ENCODE assay signal across 19 cellular contexts in the genomic region with DNA sequence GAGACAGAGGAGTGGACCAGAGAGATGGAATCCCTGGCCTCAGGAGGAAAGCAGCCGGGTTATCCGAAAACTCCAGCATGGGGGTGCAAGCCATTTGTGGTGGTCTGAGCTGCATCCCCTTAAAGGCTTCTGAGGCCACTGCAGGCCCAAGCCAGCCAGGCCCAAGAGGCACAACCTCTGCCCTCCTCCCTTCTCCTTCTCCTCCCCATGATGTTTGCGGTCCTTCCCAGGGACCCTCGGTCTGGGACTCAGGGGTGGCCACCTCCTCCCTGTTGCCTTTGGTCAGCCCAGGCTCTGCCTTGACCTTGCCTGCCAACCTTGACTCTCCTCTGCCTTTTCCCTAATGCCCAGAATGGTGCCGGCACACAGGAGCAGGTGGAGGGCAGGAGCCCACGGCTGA. TPM values are rescaled to one million over a fixed set of nuclear protein-coding genes. Genes with fewer than 3 reads are reported as not detected.
A peak's percentile ranks its signal among the peaks of the same experiment; 100 is the strongest.
DNase-seq lines count a peak whose midpoint lies in the region; TF ChIP-seq lines count a peak whose summit lies in the region.
"Had no signal": no experiment of that assay in that cellular context is flagged by ENCODE, and none has a peak within 500 bp of the region (broad histone marks: within the 10 kb centered on the region; RNA-seq: fewer than 3 reads in every experiment).

No MANE protein-coding gene starts in this region.

- POLR2A ChIA-PET in MCF 10A (lab: Yijun Ruan, JAX) = no interaction called here

- H3K4me1 ChIP-seq in breast epithelium = no peaks in the 10 kb centered on the region
- H3K4me1 ChIP-seq in esophagus muscularis mucosa = peaks cover 9 to 88% (median 77%) of the 10 kb centered on the region in 4 donors
- peaks cover 0 to 83% (median 73%) of the 10 kb centered on the region in 4 donors for H3K4me1 ChIP-seq in sigmoid colon
- peaks cover 41% of the 10 kb centered on the region for H3K4me1 ChIP-seq in vagina

- BruUV-seq in MCF 10A (replicated peaks; lab: Mats Ljungman, UMichigan) = no TSS peak

- no peak for DNase-seq in MCF 10A (ENCODE audit: unreplicated experiment)
- no peak for DNase-seq in breast epithelium (ENCODE audit: low spot score in 2 of 2)
- no peak for DNase-seq in esophagus muscularis mucosa (ENCODE audit: extremely low spot score)
- no peak for DNase-seq in sigmoid colon
- DNase-seq in vagina (ENCODE audit: extremely low spot score in 2 of 2) = no peak
- no peak for DNase-seq in NCI-H2081 treated with DMSO at 0.1 percent for 48 hours (lab: John Stamatoyannopoulos, UW)
- DNase-seq in NCI-H774 (lab: John Stamatoyannopoulos, UW) = no peak
- no peak for DNase-seq in activated T-cell treated with anti-CD3 and anti-CD28 coated beads, Interleukin-2, amount 50 U/mL, for 48 hours
- DNase-seq: 8988T; BE2C; CD4-positive, alpha-beta T cell; DMS53; NCI-H1417; NCI-H1930; NCI-H2171; NCI-H446; NCI-H69; NK-92 treated with Interleukin-12 subunit alpha and Interleukin-12 subunit beta, amount 100 ng/mL, for 24 hours had no signal

- WGBS in esophagus muscularis mucosa = 80% methylated on average over 1 of the region's 6 CpGs
- 94 to 96% methylated on average over 6 of the region's 6 CpGs for WGBS in sigmoid colon, 2 donors

- no peaks in the 10 kb centered on the region for H3K9me3 ChIP-seq in breast epithelium
- no peaks in the 10 kb centered on the region for H3K9me3 ChIP-seq in esophagus muscularis mucosa
- no peaks in the 10 kb centered on the region for H3K9me3 ChIP-seq in sigmoid colon
- H3K9me3 ChIP-seq in vagina = no peaks in the 10 kb centered on the region
- H3K9me3 ChIP-seq: BE2C had no signal

- TF ChIP-seq POLR2A in breast epithelium (IDR thresholded peaks at IDR 0.05) (no peak), esophagus muscularis mucosa (IDR thresholded peaks at IDR 0.05; ENCODE audit: low read depth) (no peak), sigmoid colon (IDR thresholded peaks at IDR 0.05) (no peak), vagina (IDR thresholded peaks at IDR 0.05) (no peak)

- H3K9me3 Mint-ChIP-seq in MCF 10A (ENCODE audit: unreplicated experiment) = no peaks in the 10 kb centered on the region
- H3K9me3 Mint-ChIP-seq: CD4-positive, alpha-beta T cell had no signal

- no peak for TF ChIP-seq CTCF in MCF 10A (IDR thresholded peaks at IDR 0.05; ENCODE audit: unreplicated experiment)
- no peak for TF ChIP-seq CTCF in breast epithelium (IDR thresholded peaks at IDR 0.05)
- no peak for TF ChIP-seq CTCF in esophagus muscularis mucosa (IDR thresholded peaks at IDR 0.05)
- TF ChIP-seq CTCF in sigmoid colon (IDR thresholded peaks at IDR 0.05) = no peak
- TF ChIP-seq CTCF in vagina (IDR thresholded peaks at IDR 0.05) = no peak

- H3K4me3 Mint-ChIP-seq in MCF 10A (ENCODE audit: unreplicated experiment) = no peak overlapping the region
- H3K4me3 Mint-ChIP-seq: CD4-positive, alpha-beta T cell had no signal

- TF ChIP-seq EP300 in esophagus muscularis mucosa (IDR thresholded peaks at IDR 0.05) = no peak
- no peak for TF ChIP-seq EP300 in sigmoid colon (IDR thresholded peaks at IDR 0.05)

- no peak overlapping the region for H3K4me3 ChIP-seq in breast epithelium
- H3K4me3 ChIP-seq in esophagus muscularis mucosa = no peak overlapping the region
- no peak overlapping the region for H3K4me3 ChIP-seq in sigmoid colon
- H3K4me3 ChIP-seq in vagina = no peak overlapping the region

- intact Hi-C loops in MCF 10A (cut with micrococcal nuclease) = no loop called here
- intact Hi-C loops in breast epithelium (cut with DNase I; ENCODE audit: low total_unique reads) = no loop called here
- intact Hi-C loops in esophagus muscularis mucosa (cut with DNase I) = no loop called here
- intact Hi-C loops in sigmoid colon (cut with DNase I) = no loop called here
- intact Hi-C loops in vagina (cut with DNase I) = loop anchor here (10.0 kb wide), 1 partner anchor 168 kb away; no protein-coding TSS in a partner anchor

- peak overlapping the region; percentile 78 for H3K27ac Mint-ChIP-seq in MCF 10A (ENCODE audit: low read depth, unreplicated experiment)
- H3K27ac Mint-ChIP-seq: CD4-positive, alpha-beta T cell had no signal

- H3K27ac ChIP-seq in breast epithelium (no peak overlapping the region), esophagus muscularis mucosa (replicated peaks in 1 of 4) (peak overlapping the region; percentile 91 to 97 (median 96)), sigmoid colon (peak overlapping the region; percentile 94 to 99 (median 97)), vagina (peak overlapping the region; percentile 9)

- H3K27me3 ChIP-seq in breast epithelium = no peaks in the 10 kb centered on the region
- H3K27me3 ChIP-seq in esophagus muscularis mucosa = peaks cover 0 to 3% (median 0%) of the 10 kb centered on the region in 4 donors
- H3K27me3 ChIP-seq in sigmoid colon = no peaks in the 10 kb centered on the region
- no peaks in the 10 kb centered on the region for H3K27me3 ChIP-seq in vagina
- H3K27me3 ChIP-seq: BE2C had no signal

- CTCF ChIA-PET in MCF 10A (lab: Yijun Ruan, JAX) = no interaction called here

- peaks cover 10% of the 10 kb centered on the region for H3K36me3 Mint-ChIP-seq in MCF 10A (ENCODE audit: insufficient read depth, unreplicated experiment)

- H3K4me1 Mint-ChIP-seq in MCF 10A (ENCODE audit: insufficient read depth, unreplicated experiment) = no peaks in the 10 kb centered on the region

- no peaks in the 10 kb centered on the region for H3K27me3 Mint-ChIP-seq in MCF 10A (ENCODE audit: insufficient read depth, unreplicated experiment)

- H3K36me3 ChIP-seq in breast epithelium (no peaks in the 10 kb centered on the region), esophagus muscularis mucosa (no peaks in the 10 kb centered on the region), sigmoid colon (no peaks in the 10 kb centered on the region), vagina (no peaks in the 10 kb centered on the region)

RNA-seq across cellular contexts. Expression of a gene that starts 4.6 kb away (rescaled TPM):
- total RNA-seq in MCF 10A (2022) (27.8 and 41.3 TPM in 2 replicates), breast epithelium (1 to 10 TPM; 3.2 to 3.9 (median 3.4) TPM), esophagus muscularis mucosa (100 to 1,000 TPM; 100 to 206 (median 122) TPM), sigmoid colon (100 to 1,000 TPM in 1 of 4 donors, 10 to 100 TPM in 3; 78.5 to 133 (median 96.9) TPM), vagina (20.4 TPM)
- polyA plus RNA-seq in sigmoid colon = 1 to 10 TPM in 2 of 3 donors, under 1 TPM in 1; 0.69 to 8.9 (median 4.2) TPM
- total RNA-seq: OCI-LY7 had no signal

Comparison
In these comparisons a context has a peak if more than half of its experiments do, and no peak if none do; other contexts are left out.
1. H3K27ac ChIP-seq: peak in esophagus muscularis mucosa (4 of 4), sigmoid colon (4 of 4) and vagina (single experiment); none in breast epithelium (0 of 2).